In genomic region chr7:93981480-93981874, GRCh38 we compare ENCODE assay signal across 1 cellular context.
TF ChIP-seq lines count a peak whose summit lies in the region.

No MANE protein-coding gene starts in this region.

TF ChIP-seq in WTC11, 78 proteins besides CTCF, POLR2A, EP300 and RAD21:
- TF ChIP-seq STAT6 (CRISPR knock-in tag; conservative IDR thresholded peaks at IDR 0.05; ENCODE audit: low read depth) (no peak), ZNF416 (CRISPR knock-in tag; IDR thresholded peaks at IDR 0.05) (no peak), HMGXB4 (CRISPR knock-in tag; IDR thresholded peaks at IDR 0.05) (no peak), ZNF121 (CRISPR knock-in tag; IDR thresholded peaks at IDR 0.05) (no peak), RORB (CRISPR knock-in tag; IDR thresholded peaks at IDR 0.05) (no peak)
